ENCODE assay signal across 8 cellular contexts in genomic region chr14:100709252-100709955, GRCh38. TPM values are rescaled to one million over a fixed set of nuclear protein-coding genes. Genes with fewer than 3 reads are reported as not detected.
A peak's percentile ranks its signal among the peaks of the same experiment; 100 is the strongest.
DNase-seq lines count a peak whose midpoint lies in the region; ATAC-seq and TF ChIP-seq lines count a peak whose summit lies in the region.

No MANE protein-coding gene starts in this region.

- H3K27ac ChIP-seq in thyroid gland = no peak overlapping the region

- DNase-seq in activated CD4-positive, alpha-beta T cell treated with anti-CD3 and anti-CD28 coated beads, Interleukin-2, amount 10 ng/mL, durations not matched to agents 7 days and 5 days = peak; percentile 18
- DNase-seq in activated CD4-positive, alpha-beta T cell treated with anti-CD3 and anti-CD28 coated beads, Interleukin-2, amount 10 ng/mL, durations not matched to agents 24 days and 14 days = no peak
- DNase-seq in astrocyte of the hippocampus (ENCODE audit: low read depth, low spot score) = peak; percentile 81
- peak; percentile 67 for DNase-seq in iPS-NIHi7 (ENCODE audit: extremely low spot score)
- DNase-seq in thyroid gland = peak; percentile 6 to 36
- no peak for DNase-seq in DMS53 treated with DMSO at 0.1 percent for 48 hours (lab: John Stamatoyannopoulos, UW; ENCODE audit: unreplicated experiment)

- no peak for TF ChIP-seq POLR2A in thyroid gland (IDR thresholded peaks at IDR 0.05)

- no peak overlapping the region for H3K4me3 ChIP-seq in thyroid gland (replicated peaks in 1 of 3)

- H3K36me3 Mint-ChIP-seq in activated CD4-positive, alpha-beta T cell treated with anti-CD3 and anti-CD28 coated beads, Interleukin-2, amount 10 ng/mL, durations not matched to agents 7 days and 5 days (ENCODE audit: low read depth) = no peaks in the 10 kb centered on the region
- H3K36me3 Mint-ChIP-seq in activated CD4-positive, alpha-beta T cell treated with anti-CD3 and anti-CD28 coated beads, Interleukin-2, amount 10 ng/mL, durations not matched to agents 24 days and 14 days (ENCODE audit: low read depth) = no peaks in the 10 kb centered on the region

- no peaks in the 10 kb centered on the region for H3K9me3 Mint-ChIP-seq in activated CD4-positive, alpha-beta T cell treated with anti-CD3 and anti-CD28 coated beads, Interleukin-2, amount 10 ng/mL, durations not matched to agents 7 days and 5 days
- H3K9me3 Mint-ChIP-seq in activated CD4-positive, alpha-beta T cell treated with anti-CD3 and anti-CD28 coated beads, Interleukin-2, amount 10 ng/mL, durations not matched to agents 24 days and 14 days = no peaks in the 10 kb centered on the region

- H3K4me1 Mint-ChIP-seq in activated CD4-positive, alpha-beta T cell treated with anti-CD3 and anti-CD28 coated beads, Interleukin-2, amount 10 ng/mL, durations not matched to agents 7 days and 5 days = no peaks in the 10 kb centered on the region
- no peaks in the 10 kb centered on the region for H3K4me1 Mint-ChIP-seq in activated CD4-positive, alpha-beta T cell treated with anti-CD3 and anti-CD28 coated beads, Interleukin-2, amount 10 ng/mL, durations not matched to agents 24 days and 14 days

- peak overlapping the region; percentile 50 for H3K27ac Mint-ChIP-seq in activated CD4-positive, alpha-beta T cell treated with anti-CD3 and anti-CD28 coated beads, Interleukin-2, amount 10 ng/mL, durations not matched to agents 7 days and 5 days
- no peak overlapping the region for H3K27ac Mint-ChIP-seq in activated CD4-positive, alpha-beta T cell treated with anti-CD3 and anti-CD28 coated beads, Interleukin-2, amount 10 ng/mL, durations not matched to agents 24 days and 14 days

- POLR2A ChIA-PET in activated CD4-positive, alpha-beta T cell treated with anti-CD3 and anti-CD28 coated beads, Interleukin-2, amount 10 ng/mL, durations not matched to agents 7 days and 5 days (lab: Charles Lee) = no interaction called here

- peak in 3 of 6 experiments; percentile 56 to 75 (median 57) for TF ChIP-seq CTCF in thyroid gland (IDR thresholded peaks at IDR 0.05)

- H3K36me3 ChIP-seq in thyroid gland = no peaks in the 10 kb centered on the region

- no peaks in the 10 kb centered on the region for H3K9me3 ChIP-seq in thyroid gland

- CTCF ChIA-PET in activated CD4-positive, alpha-beta T cell treated with anti-CD3 and anti-CD28 coated beads, Interleukin-2, amount 10 ng/mL, durations not matched to agents 7 days and 5 days (lab: Charles Lee) = no interaction called here

- intact Hi-C loops in activated CD4-positive, alpha-beta T cell treated with anti-CD3 and anti-CD28 coated beads, Interleukin-2, amount 10 ng/mL, durations not matched to agents 24 days and 14 days (cut with micrococcal nuclease) = no loop called here
- intact Hi-C loops in thyroid gland (cut with DNase I) = no loop called here

- H3K4me1 ChIP-seq in thyroid gland = peaks cover 4 to 14% of the 10 kb centered on the region in 2 donors

- peaks cover 11% of the 10 kb centered on the region for H3K27me3 Mint-ChIP-seq in activated CD4-positive, alpha-beta T cell treated with anti-CD3 and anti-CD28 coated beads, Interleukin-2, amount 10 ng/mL, durations not matched to agents 7 days and 5 days
- H3K27me3 Mint-ChIP-seq in activated CD4-positive, alpha-beta T cell treated with anti-CD3 and anti-CD28 coated beads, Interleukin-2, amount 10 ng/mL, durations not matched to agents 24 days and 14 days = peaks cover 8% of the 10 kb centered on the region

- no peak overlapping the region for H3K4me3 Mint-ChIP-seq in activated CD4-positive, alpha-beta T cell treated with anti-CD3 and anti-CD28 coated beads, Interleukin-2, amount 10 ng/mL, durations not matched to agents 7 days and 5 days
- H3K4me3 Mint-ChIP-seq in activated CD4-positive, alpha-beta T cell treated with anti-CD3 and anti-CD28 coated beads, Interleukin-2, amount 10 ng/mL, durations not matched to agents 24 days and 14 days = no peak overlapping the region

- WGBS in thyroid gland, 2 donors = 16 to 18% methylated on average over 38 to 39 of the region's 50 CpGs

- ATAC-seq in HG02678 (IDR thresholded peaks at IDR 0.05; ENCODE audit: unreplicated experiment) = no peak
- ATAC-seq in GM21528 (IDR thresholded peaks at IDR 0.05; ENCODE audit: low FRiP score, unreplicated experiment) = no peak

- peaks cover 6% of the 10 kb centered on the region for H3K27me3 ChIP-seq in thyroid gland

RNA-seq across cellular contexts. Expression of gene DLK1, which starts 17.3 kb away (rescaled TPM):
- total RNA-seq in activated CD4-positive, alpha-beta T cell treated with anti-CD3 and anti-CD28 coated beads, Interleukin-2, amount 10 ng/mL, durations not matched to agents 7 days and 5 days = not detected
- total RNA-seq in activated CD4-positive, alpha-beta T cell treated with anti-CD3 and anti-CD28 coated beads, Interleukin-2, amount 10 ng/mL, durations not matched to agents 24 days and 14 days = not detected in 2 replicates
- under 1 TPM in 1 of 4 donors, not detected in 3; 0.40 TPM for total RNA-seq in thyroid gland

Comparison
In these comparisons a context has a peak if more than half of its experiments do, and no peak if none do; other contexts are left out.
1. DNase-seq: peak in activated CD4-positive, alpha-beta T cell treated with anti-CD3 and anti-CD28 coated beads, Interleukin-2, amount 10 ng/mL, durations not matched to agents 7 days and 5 days (single experiment), astrocyte of the hippocampus (single experiment), iPS-NIHi7 (single experiment) and thyroid gland (2 of 2); none in activated CD4-positive, alpha-beta T cell treated with anti-CD3 and anti-CD28 coated beads, Interleukin-2, amount 10 ng/mL, durations not matched to agents 24 days and 14 days (single experiment) and DMS53 treated with DMSO at 0.1 percent for 48 hours (single experiment).